ENCODE assay signal across 19 cellular contexts in the genomic region with DNA sequence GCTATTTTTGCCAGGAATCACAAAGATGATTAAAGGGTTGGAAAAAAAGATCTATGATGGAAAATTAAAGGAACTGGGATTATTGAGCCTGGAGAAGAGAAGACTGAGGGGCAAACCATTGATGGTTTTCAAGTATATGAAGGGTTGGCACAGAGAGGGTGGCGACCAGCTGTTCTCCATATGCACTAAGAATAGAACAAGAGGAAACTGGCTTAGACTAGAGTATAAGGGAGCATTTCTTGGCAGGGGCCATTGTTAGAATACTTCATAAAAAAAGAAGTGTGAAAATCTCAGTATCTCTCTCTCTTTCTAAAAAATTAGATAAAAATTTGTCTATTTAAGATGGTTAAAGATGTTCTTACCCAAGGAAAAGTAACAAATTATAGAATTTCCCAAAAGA.
DNase-seq lines count a peak whose midpoint lies in the region; ATAC-seq and TF ChIP-seq lines count a peak whose summit lies in the region.
"Had no signal": no experiment of that assay in that cellular context is flagged by ENCODE, and none has a peak within 500 bp of the region (broad histone marks: within the 10 kb centered on the region; RNA-seq: fewer than 3 reads in every experiment).

No MANE protein-coding gene starts in this region.

- H3K36me3 Mint-ChIP-seq in Calu3 (ENCODE audit: insufficient read depth, unreplicated experiment) (peaks cover 1% of the 10 kb centered on the region), brain (no peaks in the 10 kb centered on the region)
- H3K36me3 Mint-ChIP-seq: CD4-positive, alpha-beta memory T cell had no signal

- CTCF ChIA-PET in Calu3 (lab: Charles Lee), result no interaction called here

- no peak for TF ChIP-seq CTCF in Calu3 (IDR thresholded peaks at IDR 0.05; ENCODE audit: unreplicated experiment)
- no peak for TF ChIP-seq CTCF in brain (conservative IDR thresholded peaks at IDR 0.05)

- H3K27ac Mint-ChIP-seq in Calu3 (ENCODE audit: unreplicated experiment) (peak overlapping the region; percentile 56), brain (peak overlapping the region in 3 of 5 experiments; percentile 17 to 78 (median 24))
- H3K27ac Mint-ChIP-seq: CD4-positive, alpha-beta memory T cell; HFFc6 had no signal

- H3K27me3 Mint-ChIP-seq in Calu3 (ENCODE audit: unreplicated experiment) (no peaks in the 10 kb centered on the region), brain (peaks cover 4% of the 10 kb centered on the region)

- peaks cover 44% of the 10 kb centered on the region for H3K4me1 Mint-ChIP-seq in Calu3 (ENCODE audit: low read depth, unreplicated experiment)
- H3K4me1 Mint-ChIP-seq in brain, result peaks cover 26% of the 10 kb centered on the region
- H3K4me1 Mint-ChIP-seq: CD4-positive, alpha-beta memory T cell had no signal

- intact Hi-C loops in Calu3 (cut with micrococcal nuclease; ENCODE audit: unreplicated experiment), result no loop called here

- H3K9me3 Mint-ChIP-seq in Calu3 (ENCODE audit: low read depth, unreplicated experiment) (no peaks in the 10 kb centered on the region), brain (no peaks in the 10 kb centered on the region)
- H3K9me3 Mint-ChIP-seq: HFFc6 had no signal

- ATAC-seq in GM21825 (IDR thresholded peaks at IDR 0.05; ENCODE audit: unreplicated experiment), result no peak
- ATAC-seq: A549 had no signal

- H3K4me3 Mint-ChIP-seq in Calu3 (ENCODE audit: low read depth, unreplicated experiment) (no peak overlapping the region), brain (no peak overlapping the region)
- H3K4me3 Mint-ChIP-seq: CD4-positive, alpha-beta memory T cell; HFFc6 had no signal

- BruUV-seq in Calu3 (replicated peaks; lab: Mats Ljungman, UMichigan), result TSS peak; percentile 29

- no peak for DNase-seq in Calu3
- peak; percentile 45 for DNase-seq in myocyte (ENCODE audit: low read depth)
- peak; percentile 52 for DNase-seq in superior temporal gyrus (ENCODE audit: extremely low spot score)
- no peak for DNase-seq in DMS153 treated with DMSO at 0.1 percent for 48 hours (lab: John Stamatoyannopoulos, UW; ENCODE audit: unreplicated experiment)
- DNase-seq in putamen (ENCODE audit: low spot score), result no peak
- DNase-seq: 8988T; ACHN; C1 segment of cervical spinal cord; CD4-positive, alpha-beta memory T cell; COR-L47; DMS153; DMS79; EL; GDM1; GOT3; HFFc6 had no signal

Comparison
In these comparisons a context has a peak if more than half of its experiments do, and no peak if none do; other contexts are left out.
1. DNase-seq: peak in myocyte (single experiment) and superior temporal gyrus (single experiment); none in Calu3 (single experiment), DMS153 treated with DMSO at 0.1 percent for 48 hours (single experiment) and putamen (single experiment).